8 cellular contexts compared by ENCODE assay signal in genomic region chr19:2900296-2901252, GRCh38. TPM values are rescaled to one million over a fixed set of nuclear protein-coding genes. Genes with fewer than 3 reads are reported as not detected.
A peak's percentile ranks its signal among the peaks of the same experiment; 100 is the strongest.
DNase-seq lines count a peak whose midpoint lies in the region; ATAC-seq and TF ChIP-seq lines count a peak whose summit lies in the region.

TSS of gene ZNF57 (plus strand) at chr19:2900928. CDS start at chr19:2901046, 118 bp downstream.

- CTCF ChIA-PET in T-cell (lab: Charles Lee): interaction anchor here in 1 of 2 donors (0.5 to 1.3 kb wide), 8 partner anchors 11 to 627 kb away, joined by 3 to 7 read pairs (median 4); partner anchors contain the start of gene ZNF555

- TF ChIP-seq POLR2A in GM10847 (IDR thresholded peaks at IDR 0.05; ENCODE audit: extremely low read depth, insufficient read length) (peak; percentile 33), heart left ventricle (IDR thresholded peaks at IDR 0.05) (peak in 1 of 2 donors; percentile 59)

- H3K4me1 ChIP-seq in heart left ventricle: peaks cover 0 to 8% (median 3%) of the 10 kb centered on the region in 12 donors
- H3K4me1 ChIP-seq in trophoblast cell (ENCODE audit: control insufficient read depth in 1 of 2, insufficient read depth in 2 of 2, low read length in 2 of 2): peaks cover 0 to 3% of the 10 kb centered on the region in 2 experiments

- H3K27ac Mint-ChIP-seq in T-cell (peak within 1 kb of the TSS; percentile 88 to 90), type B pancreatic cell (peak within 1 kb of the TSS; percentile 99)

- peaks cover 0 to 7% (median 4%) of the 10 kb centered on the region in 3 donors for H3K9me3 Mint-ChIP-seq in T-cell
- peaks cover 5% of the 10 kb centered on the region for H3K9me3 Mint-ChIP-seq in type B pancreatic cell

- H3K4me1 Mint-ChIP-seq in T-cell (peaks cover 19 to 23% (median 22%) of the 10 kb centered on the region in 3 donors), type B pancreatic cell (ENCODE audit: unreplicated experiment) (peaks cover 13% of the 10 kb centered on the region)

- H2BK12ac ChIP-seq in trophoblast cell (ENCODE audit: low read length): peak within 1 kb of the TSS; percentile 38

- peak within 1 kb of the TSS; percentile 98 for H4K12ac ChIP-seq in trophoblast cell (ENCODE audit: low read depth, low read length)

- peak; percentile 99 to 100 (median 100) for DNase-seq in NCI-H1417 (lab: John Stamatoyannopoulos, UW)
- DNase-seq in T-cell: peak; percentile 90 to 99 (median 96)
- peak; percentile 98 for DNase-seq in amniotic epithelial cell (ENCODE audit: low read depth)
- peak; percentile 100 for DNase-seq in heart left ventricle
- DNase-seq in trophoblast cell: peak; percentile 100
- DNase-seq in type B pancreatic cell (ENCODE audit: extremely low spot score, unreplicated experiment): peak; percentile 98

- peak within 1 kb of the TSS; percentile 65 for H4K91ac ChIP-seq in trophoblast cell (ENCODE audit: low read depth, low read length)

- H3K27me3 Mint-ChIP-seq in T-cell (no peaks in the 10 kb centered on the region), type B pancreatic cell (peaks cover 4% of the 10 kb centered on the region)

- H3K4ac ChIP-seq in trophoblast cell (ENCODE audit: low read depth, low read length): peak within 1 kb of the TSS; percentile 90

- WGBS in heart left ventricle, 4 donors: 0 to 1% (median 0%) methylated on average over 62 to 100 of the region's 100 CpGs
- no CpG with 5 or more reads among the region's 100 CpGs for WGBS in trophoblast cell (ENCODE audit: extremely low coverage, insufficient coverage, insufficient read length)

- H3K9me3 ChIP-seq in heart left ventricle (peaks cover 0 to 18% (median 8%) of the 10 kb centered on the region in 12 donors), trophoblast cell (ENCODE audit: insufficient read depth, low read depth, low read length) (peaks cover 5% of the 10 kb centered on the region)

- H3K36me3 Mint-ChIP-seq in T-cell: no peaks in the 10 kb centered on the region
- H3K36me3 Mint-ChIP-seq in type B pancreatic cell: peaks cover 5% of the 10 kb centered on the region

- ATAC-seq in HG02642 (IDR thresholded peaks at IDR 0.05; ENCODE audit: poor library complexity, unreplicated experiment) (peak; percentile 97), T-cell (replicated peaks in 1 of 4) (peak; percentile 97 to 99 (median 98)), heart left ventricle (peak; percentile 99 to 100 (median 99))

- peak within 1 kb of the TSS; percentile 92 for H4K8ac ChIP-seq in trophoblast cell (ENCODE audit: low read depth, low read length)

- POLR2A ChIA-PET in T-cell (lab: Charles Lee): interaction anchor here (0.6 to 1.0 kb wide), 3 partner anchors 50 to 424 kb away, joined by 3 to 4 read pairs (median 3); no protein-coding TSS in a partner anchor

- H3K79me1 ChIP-seq in trophoblast cell (ENCODE audit: low read length): peaks cover 5% of the 10 kb centered on the region

- H3K4me3 Mint-ChIP-seq in T-cell (peak within 1 kb of the TSS; percentile 97 to 99 (median 98)), type B pancreatic cell (peak within 1 kb of the TSS; percentile 99)

- peak within 1 kb of the TSS; percentile 40 to 86 (median 70) for H3K4me3 ChIP-seq in heart left ventricle
- H3K4me3 ChIP-seq in trophoblast cell (ENCODE audit: low read depth, low read length): peak within 1 kb of the TSS; percentile 94

- peaks cover 5% of the 10 kb centered on the region for H3K79me2 ChIP-seq in trophoblast cell (ENCODE audit: control insufficient read depth, insufficient read depth, low read length, poor library complexity)

- H3K4me2 ChIP-seq in trophoblast cell (ENCODE audit: low read length): peak within 1 kb of the TSS; percentile 100

- TF ChIP-seq CTCF in heart left ventricle (IDR thresholded peaks at IDR 0.05): no peak
- no peak for TF ChIP-seq CTCF in type B pancreatic cell (conservative IDR thresholded peaks at IDR 0.05)

- peak within 1 kb of the TSS; percentile 94 for H3K18ac ChIP-seq in trophoblast cell (ENCODE audit: low read length)

- peak within 1 kb of the TSS; percentile 81 for H3K9ac ChIP-seq in trophoblast cell (ENCODE audit: low read length)

- peak within 1 kb of the TSS; percentile 93 for H2AFZ ChIP-seq in trophoblast cell (ENCODE audit: insufficient read depth, low read length, poor library complexity)

- no peaks in the 10 kb centered on the region for H3K27me3 ChIP-seq in heart left ventricle
- no peaks in the 10 kb centered on the region for H3K27me3 ChIP-seq in trophoblast cell (ENCODE audit: insufficient read depth, low read length)

- H3K36me3 ChIP-seq in heart left ventricle (no peaks in the 10 kb centered on the region), trophoblast cell (ENCODE audit: control insufficient read depth in 1 of 2, insufficient read depth in 2 of 2, low read length in 2 of 2) (no peaks in the 10 kb centered on the region)

- H2BK120ac ChIP-seq in trophoblast cell (ENCODE audit: insufficient read depth, low read length, poor library complexity): peak within 1 kb of the TSS; percentile 57

- H2AK5ac ChIP-seq in trophoblast cell (ENCODE audit: low read length): peak within 1 kb of the TSS; percentile 50

- intact Hi-C loops in heart left ventricle (cut with DNase I): loop anchor here in 9 of 10 donors (2.0 to 5.0 kb wide), 2 partner anchors 42 to 44 kb away; partner anchors contain the start of gene ZNF77 (in 9 of the 9)

- H3K27ac ChIP-seq in heart left ventricle (peak within 1 kb of the TSS in 11 of 12 donors; percentile 66 to 93 (median 80)), trophoblast cell (ENCODE audit: low read depth, low read length) (peak within 1 kb of the TSS; percentile 40)

- H3K23ac ChIP-seq in trophoblast cell (ENCODE audit: low read length): no peak within 1 kb of the TSS

- peak within 1 kb of the TSS; percentile 94 for H3K14ac ChIP-seq in trophoblast cell (ENCODE audit: low read length)

- peak within 1 kb of the TSS; percentile 60 for H2BK5ac ChIP-seq in trophoblast cell (ENCODE audit: low read depth, low read length, poor library complexity)

RNA-seq across cellular contexts. Expression of gene ZNF57, which starts in this region (rescaled TPM):
- 1 to 10 TPM; 2.7 to 6.0 (median 3.7) TPM for total RNA-seq in T-cell
- total RNA-seq in heart left ventricle: 1 to 10 TPM; 2.1 to 5.6 (median 3.3) TPM
- 1 to 10 TPM; 2.3 to 3.8 TPM for polyA plus RNA-seq in heart left ventricle
- polyA plus RNA-seq in trophoblast cell (2013): 5.2 and 5.6 TPM in 2 replicates
- total RNA-seq in type B pancreatic cell (ENCODE audit: low replicate concordance): 5.9 and 7.5 TPM in 2 replicates

Comparison
In these comparisons a context has a peak if more than half of its experiments do, and no peak if none do; other contexts are left out.
1. Peak in every context shown above with its lines: DNase-seq, ATAC-seq, H3K4me3 ChIP-seq and H3K27ac ChIP-seq.